Comparison of ENCODE assay signal across 19 cellular contexts in the genomic region with DNA sequence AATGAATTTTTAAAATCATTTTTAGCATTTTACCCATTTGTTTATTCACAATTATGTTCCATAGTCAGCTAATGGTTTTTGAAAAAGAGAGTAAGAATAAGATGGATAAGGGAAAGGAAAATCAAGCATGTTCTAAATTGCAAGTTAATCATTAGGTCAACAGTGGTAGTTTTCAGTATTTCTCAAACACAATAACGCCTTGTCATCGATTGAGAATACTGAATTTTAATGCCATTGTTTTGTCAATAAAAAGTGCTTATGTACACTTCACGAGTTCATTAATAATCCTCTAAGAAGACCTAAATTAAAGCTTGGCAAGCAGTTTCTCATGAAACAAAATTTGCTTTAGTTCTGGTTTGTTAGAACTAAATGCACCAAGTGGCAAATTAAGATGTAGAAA.
"Had no signal": no experiment of that assay in that cellular context is flagged by ENCODE, and none has a peak within 500 bp of the region (broad histone marks: within the 10 kb centered on the region; RNA-seq: fewer than 3 reads in every experiment).

No MANE protein-coding gene starts in this region.

- H3K27me3 ChIP-seq: heart left ventricle, sigmoid colon had no signal

- DNase-seq: effector CD4-positive, alpha-beta T cell; heart left ventricle; hippocampal formation; islet precursor cell; mammary epithelial cell; naive thymus-derived CD4-positive, alpha-beta T cell; nephron progenitor cell; psoas muscle; sigmoid colon; stimulated activated CD4-positive, alpha-beta T cell treated with anti-CD3 and anti-CD28 coated beads, Interleukin-12 subunit alpha, Interleukin-12 subunit beta, amount 100 ng/mL, for 4 hours; stimulated activated naive CD4-positive, alpha-beta T cell treated with Interleukin-2 at 50 U/mL for 16 hours; trophoblast cell had no signal

- H3K9me3 Mint-ChIP-seq: naive thymus-derived CD4-positive, alpha-beta T cell had no signal

- H2AFZ ChIP-seq: parathyroid adenoma had no signal

- FAIRE-seq: endometrium, frontal cortex had no signal

- ATAC-seq: esophagus mucosa; heart left ventricle; left lobe of liver; naive thymus-derived CD4-positive, alpha-beta T cell; psoas muscle had no signal

- H3K27ac ChIP-seq: coronary artery, heart left ventricle, parathyroid adenoma, psoas muscle, sigmoid colon, skin epidermis had no signal

- H3K4me3 ChIP-seq: coronary artery, heart left ventricle, psoas muscle, sigmoid colon, skin epidermis had no signal

- H3K9me3 ChIP-seq: heart left ventricle, psoas muscle, sigmoid colon had no signal

- H3K4me3 Mint-ChIP-seq: naive thymus-derived CD4-positive, alpha-beta T cell; nephron progenitor cell had no signal

- H3K9ac ChIP-seq: parathyroid adenoma had no signal

- H3K36me3 ChIP-seq: heart left ventricle, sigmoid colon had no signal
